In the genomic region with DNA sequence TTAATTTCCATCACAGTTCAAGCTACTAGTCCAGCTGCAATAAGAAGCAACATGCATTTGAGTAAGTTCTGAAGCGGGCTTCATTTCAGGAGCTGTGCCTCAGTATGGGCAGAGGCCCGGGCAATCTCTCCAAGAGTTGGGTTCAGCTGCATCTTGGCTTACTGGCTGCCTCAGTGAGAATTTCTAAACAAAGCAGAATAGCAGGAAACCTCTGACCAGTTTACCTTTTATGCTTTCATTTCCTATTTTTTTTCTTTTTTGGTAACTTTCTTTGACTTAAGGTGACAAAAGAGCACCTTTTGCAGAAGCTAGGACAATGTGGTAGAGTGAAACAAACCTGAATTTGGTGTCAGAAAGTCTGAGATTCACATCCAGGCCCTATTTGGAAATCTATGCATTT, we compare ENCODE assay signal across 13 cellular contexts. TPM values are rescaled to one million over a fixed set of nuclear protein-coding genes. Genes with fewer than 3 reads are reported as not detected.
DNase-seq lines count a peak whose midpoint lies in the region; ATAC-seq lines count a peak whose summit lies in the region.
"Had no signal": no experiment of that assay in that cellular context is flagged by ENCODE, and none has a peak within 500 bp of the region (broad histone marks: within the 10 kb centered on the region; RNA-seq: fewer than 3 reads in every experiment).

No MANE protein-coding gene starts in this region.

- H3K27ac Mint-ChIP-seq in immature natural killer cell = peak overlapping the region in 5 of 6 donors; percentile 63 to 86 (median 73)

- peak overlapping the region in 2 of 5 donors; percentile 46 to 53 for H3K4me3 Mint-ChIP-seq in immature natural killer cell

- DNase-seq in immature natural killer cell (no peak), NCI-H1417 treated with DMSO at 0.1 percent for 48 hours (lab: John Stamatoyannopoulos, UW) (no peak), SIG-M5 (lab: John Stamatoyannopoulos, UW) (no peak)
- DNase-seq: activated CD4-positive, alpha-beta T cell treated with anti-CD3 and anti-CD28 coated beads for 1 hour; DMS153; NCI-H1930; stimulated activated naive CD4-positive, alpha-beta T cell treated with Interleukin-2 at 50 U/mL for 16 hours had no signal

- peaks cover 0 to 3% (median 0%) of the 10 kb centered on the region in 3 donors for H3K27me3 Mint-ChIP-seq in immature natural killer cell (ENCODE audit: low read depth in 3 of 3)

- no peaks in the 10 kb centered on the region for H3K9me3 Mint-ChIP-seq in immature natural killer cell

- peaks cover 0 to 11% (median 6%) of the 10 kb centered on the region in 3 donors for H3K36me3 Mint-ChIP-seq in immature natural killer cell

- peaks cover 31 to 37% of the 10 kb centered on the region in 2 donors for H3K4me1 Mint-ChIP-seq in immature natural killer cell

- ATAC-seq in GM18511 (IDR thresholded peaks at IDR 0.05; ENCODE audit: unreplicated experiment) (peak; percentile 16), GM21447 (IDR thresholded peaks at IDR 0.05; ENCODE audit: unreplicated experiment) (peak; percentile 35), HG03280 (IDR thresholded peaks at IDR 0.05; ENCODE audit: unreplicated experiment) (peak; percentile 20), HG02588 (IDR thresholded peaks at IDR 0.05; ENCODE audit: unreplicated experiment) (no peak), GM18519 (IDR thresholded peaks at IDR 0.05; ENCODE audit: low FRiP score, unreplicated experiment) (no peak)
- ATAC-seq: Right ventricle myocardium inferior had no signal

RNA-seq across cellular contexts. Expression of gene FBXO30, which starts 51.0 kb away (rescaled TPM):
- 1 to 10 TPM in 1 of 3 donors, under 1 TPM in 2; 0.67 to 1.4 (median 0.74) TPM for polyA plus RNA-seq in immature natural killer cell

Comparison
In these comparisons a context has a peak if more than half of its experiments do, and no peak if none do; other contexts are left out.
1. ATAC-seq: peak in GM18511 (single experiment), GM21447 (single experiment) and HG03280 (single experiment); none in HG02588 (single experiment) and GM18519 (single experiment).